15 cellular contexts compared by ENCODE assay signal in the genomic region with DNA sequence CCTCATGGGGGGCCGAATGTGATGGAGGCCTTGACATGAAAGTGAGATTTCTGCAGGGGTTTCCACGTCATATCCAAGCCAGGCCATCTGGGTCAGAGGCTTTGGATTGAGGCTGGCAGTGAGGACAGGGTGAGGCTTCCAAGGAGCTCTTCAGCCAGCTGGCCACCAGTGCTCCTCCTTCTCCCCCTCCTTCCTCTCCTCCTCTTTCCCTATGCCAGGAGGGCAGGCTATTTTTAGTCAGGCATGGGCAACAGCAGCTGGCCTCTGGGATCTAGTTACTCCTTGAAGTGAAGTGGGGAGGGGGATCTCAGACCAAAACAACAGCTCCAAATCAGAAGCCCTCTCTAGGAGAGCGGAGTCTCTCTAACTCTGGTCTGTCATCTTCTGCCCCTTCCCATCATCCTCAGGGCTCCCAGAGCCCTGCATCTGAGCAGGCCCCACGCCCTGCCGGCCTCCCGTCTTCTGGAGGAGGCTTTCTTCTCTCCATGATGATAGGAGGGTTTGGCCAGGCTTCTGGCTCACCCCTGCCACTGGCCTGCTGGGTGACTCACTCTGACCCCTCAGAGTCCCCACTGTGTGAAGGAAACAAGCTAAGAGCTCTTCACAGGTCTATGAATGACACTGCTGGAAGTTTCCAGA. TPM values are rescaled to one million over a fixed set of nuclear protein-coding genes. Genes with fewer than 3 reads are reported as not detected.
DNase-seq lines count a peak whose midpoint lies in the region; ATAC-seq, FAIRE-seq and TF ChIP-seq lines count a peak whose summit lies in the region.
"Had no signal": no experiment of that assay in that cellular context is flagged by ENCODE, and none has a peak within 500 bp of the region (broad histone marks: within the 10 kb centered on the region; RNA-seq: fewer than 3 reads in every experiment).

No MANE protein-coding gene starts in this region.

- POLR2A ChIA-PET in K562 (lab: Yijun Ruan, JAX) = interaction anchor here (0.6 to 0.7 kb wide), 6 partner anchors 48 to 941 kb away, joined by 3 read pairs; a partner anchor contains a TSS
- POLR2A ChIA-PET in CD8-positive, alpha-beta T cell (lab: Charles Lee) = no interaction called here

- no peaks in the 10 kb centered on the region for H3K36me3 ChIP-seq in MG63
- H3K36me3 ChIP-seq in K562 (ENCODE audit: control insufficient read depth, insufficient read depth, low read length) = no peaks in the 10 kb centered on the region
- H3K36me3 ChIP-seq in suprapubic skin = no peaks in the 10 kb centered on the region
- no peaks in the 10 kb centered on the region for H3K36me3 ChIP-seq in CD8-positive, alpha-beta T cell (ENCODE audit: insufficient read depth, low read length)

- peaks cover 17% of the 10 kb centered on the region for H3K4me1 Mint-ChIP-seq in CD8-positive, alpha-beta T cell (ENCODE audit: low read depth)

- H3K9me3 Mint-ChIP-seq in CD8-positive, alpha-beta T cell = no peaks in the 10 kb centered on the region
- H3K9me3 Mint-ChIP-seq: memory B cell had no signal

- no peaks in the 10 kb centered on the region for H3K9me1 ChIP-seq in K562 (ENCODE audit: control insufficient read depth, insufficient read depth, low read length)

- TF ChIP-seq EP300 in K562 (IDR thresholded peaks at IDR 0.05; ENCODE audit: low read length) (no peak), suprapubic skin (IDR thresholded peaks at IDR 0.05) (no peak)

- no peak for TF ChIP-seq RAD21 in K562 (CRISPR knock-in tag; conservative IDR thresholded peaks at IDR 0.05 in 1 of 2, IDR thresholded peaks at IDR 0.05 in 1 of 2)

- H3K27me3 ChIP-seq in MG63 (no peaks in the 10 kb centered on the region), K562 (ENCODE audit: control insufficient read depth in 2 of 2, insufficient read depth in 2 of 2, low read length in 2 of 2) (peaks cover 0 to 4% of the 10 kb centered on the region in 2 experiments; a peak in 1 of 5 replicates), layer of hippocampus (ENCODE audit: control insufficient read depth, insufficient read depth, low read length) (peaks cover 18% of the 10 kb centered on the region), suprapubic skin (peaks cover 12% of the 10 kb centered on the region)
- H3K27me3 ChIP-seq in CD8-positive, alpha-beta T cell (ENCODE audit: insufficient read depth, low read length) = peaks cover 6% of the 10 kb centered on the region

- H3K79me2 ChIP-seq in K562 (ENCODE audit: control insufficient read depth, insufficient read depth, low read length) = no peaks in the 10 kb centered on the region

- peak; percentile 6 for FAIRE-seq in K562 (lab: Jason Lieb, UNC)
- FAIRE-seq: endothelial cell of umbilical vein, G401.6, HTR-8/SVneo had no signal

- H3K4me3 ChIP-seq in MG63 = no peak overlapping the region
- H3K4me3 ChIP-seq in K562 = no peak overlapping the region
- no peak overlapping the region for H3K4me3 ChIP-seq in suprapubic skin
- H3K4me3 ChIP-seq in CD8-positive, alpha-beta T cell (ENCODE audit: low read depth, low read length) = no peak overlapping the region

- DNase-seq in MG63 (peak; percentile 85), K562 (ENCODE audit: extremely low read depth in 1 of 4, low spot score in 3 of 4) (peak; percentile 52 to 67 (median 58)), suprapubic skin (ENCODE audit: low spot score in 2 of 2) (no peak), KBM-7 (no peak)
- no peak for DNase-seq in CD8-positive, alpha-beta T cell
- DNase-seq: activated naive CD4-positive, alpha-beta T cell; NK-92 treated with Interleukin-12 subunit alpha and Interleukin-12 subunit beta, amount 100 ng/mL, for 24 hours; stimulated activated CD4-positive, alpha-beta T cell treated with anti-CD3 and anti-CD28 coated beads, Interleukin-4, amount 100 ng/mL, for 24 hours had no signal

- H3K4me1 ChIP-seq in K562 (replicated peaks in 1 of 2; ENCODE audit: control insufficient read depth in 2 of 2, insufficient read depth in 2 of 2, low read length in 2 of 2) (peaks cover 14 to 32% of the 10 kb centered on the region in 2 experiments; a peak in 4 of 5 replicates), suprapubic skin (peaks cover 36% of the 10 kb centered on the region)
- H3K4me1 ChIP-seq in CD8-positive, alpha-beta T cell (ENCODE audit: insufficient read depth, low read length) = peaks cover 9% of the 10 kb centered on the region

- peaks cover 24% of the 10 kb centered on the region for H3K27me3 Mint-ChIP-seq in CD8-positive, alpha-beta T cell (ENCODE audit: low read depth)

- no peaks in the 10 kb centered on the region for H3K36me3 Mint-ChIP-seq in CD8-positive, alpha-beta T cell
- H3K36me3 Mint-ChIP-seq: memory B cell had no signal

- no peak for TF ChIP-seq POLR2A in K562 (conservative IDR thresholded peaks at IDR 0.05)
- no peak for TF ChIP-seq POLR2A in suprapubic skin (IDR thresholded peaks at IDR 0.05)

- H3K27ac Mint-ChIP-seq in CD8-positive, alpha-beta T cell = no peak overlapping the region
- H3K27ac Mint-ChIP-seq: memory B cell had no signal

- in situ Hi-C loops in K562 (cut with MboI) = no loop called here
- in situ Hi-C loops in KBM-7 (cut with MboI; ENCODE audit: low pct_unique_long_range_greater_than_20kb, low sequenced_read_pairs) = loop anchor here (10.0 kb wide), 1 partner anchor 128 kb away; no protein-coding TSS in a partner anchor

- CTCF ChIA-PET in K562 (lab: Yijun Ruan, JAX; ENCODE audit: low intra/inter-chr PET ratio) = no interaction called here
- CTCF ChIA-PET in CD8-positive, alpha-beta T cell (lab: Charles Lee) = no interaction called here

- H3K9ac ChIP-seq in K562 (ENCODE audit: insufficient read depth in 1 of 2, low read depth in 2 of 2, low read length in 2 of 2) = peak overlapping the region in 1 of 2 experiments; percentile 10; a peak in 1 of 4 replicates

- ATAC-seq in K562 = peak; percentile 56
- ATAC-seq in HG03159 (IDR thresholded peaks at IDR 0.05; ENCODE audit: unreplicated experiment) = no peak
- ATAC-seq in GM21360 (IDR thresholded peaks at IDR 0.05; ENCODE audit: unreplicated experiment) = no peak
- no peak for ATAC-seq in CD8-positive, alpha-beta T cell

- 28% methylated on average over 5 of the region's 6 CpGs for WGBS in K562 (ENCODE audit: insufficient coverage, low coverage, missing lambda C conversion rate)
- WGBS in suprapubic skin = 57% methylated on average over 6 of the region's 6 CpGs

- no peaks in the 10 kb centered on the region for H4K20me1 ChIP-seq in K562 (replicated peaks; ENCODE audit: control insufficient read depth, insufficient read depth, low read length)

- no TSS peak for BruUV-seq in K562 (replicated peaks; lab: Mats Ljungman, UMichigan)

- intact Hi-C loops in K562 (cut with micrococcal nuclease) = no loop called here
- intact Hi-C loops in CD8-positive, alpha-beta T cell (cut with DNase I, micrococcal nuclease) = no loop called here

- H3K4me2 ChIP-seq in K562 (ENCODE audit: insufficient read depth, low read length) = no peak overlapping the region

- peak overlapping the region; percentile 53; the same call in 1 of the 2 replicates for H2AFZ ChIP-seq in K562 (ENCODE audit: low read depth, low read length)

- H3K27ac ChIP-seq in K562 (ENCODE audit: extremely low read depth, low read depth, low read length) = no peak overlapping the region
- peak overlapping the region; percentile 83 for H3K27ac ChIP-seq in layer of hippocampus (ENCODE audit: low read depth, low read length)
- H3K27ac ChIP-seq in suprapubic skin = peak overlapping the region; percentile 57
- H3K27ac ChIP-seq in CD8-positive, alpha-beta T cell (ENCODE audit: low read depth, low read length) = no peak overlapping the region

- H3K9me3 ChIP-seq in MG63 (no peaks in the 10 kb centered on the region), K562 (replicated peaks; ENCODE audit: control insufficient read depth, insufficient read depth, low read depth, low read length) (no peaks in the 10 kb centered on the region), suprapubic skin (no peaks in the 10 kb centered on the region)
- H3K9me3 ChIP-seq in CD8-positive, alpha-beta T cell (ENCODE audit: low read length) = no peaks in the 10 kb centered on the region

- H3K4me3 Mint-ChIP-seq in CD8-positive, alpha-beta T cell = no peak overlapping the region
- H3K4me3 Mint-ChIP-seq: memory B cell had no signal

- no peak for TF ChIP-seq CTCF in K562 (IDR thresholded peaks at IDR 0.05 in 2 of 3, conservative IDR thresholded peaks at IDR 0.05 in 1 of 3; ENCODE audit: insufficient read depth in 2 of 3, low read depth in 1 of 3, low read length in 3 of 3)
- TF ChIP-seq CTCF in suprapubic skin (IDR thresholded peaks at IDR 0.05) = no peak
- TF ChIP-seq CTCF in CD8-positive, alpha-beta T cell (IDR thresholded peaks at IDR 0.05) = no peak

RNA-seq across cellular contexts. Expression of a gene that starts 0.6 kb away (rescaled TPM):
- total RNA-seq in MG63 (2014; rRNA removed; shearing (Covaris generic); ENCODE audit: low replicate concordance) = not detected in 2 replicates
- total RNA-seq in K562 (2011; cell fraction: chromatin; rRNA removed; ENCODE audit: low replicate concordance) = not detected in 2 replicates
- total RNA-seq in K562 (2011; cell fraction: nucleolus; rRNA removed) = not detected in 2 replicates
- total RNA-seq in K562 (2011; cell fraction: nucleoplasm; rRNA removed) = not detected in 2 replicates
- not detected in 2 replicates for total RNA-seq in K562 (2014; rRNA removed)
- not detected in 2 replicates for total RNA-seq in K562 (2014; rRNA removed; fragmentation: Illumina TruSeq; extraction: Trizol)
- total RNA-seq in K562 (2015; rRNA removed; fragmentation: Illumina TruSeq; extraction: Trizol) = not detected in 2 replicates
- total RNA-seq in K562 (2021) = not detected in 2 replicates
- not detected in 2 replicates for polyA plus RNA-seq in K562 (2011; rRNA removed)
- not detected in 2 replicates for polyA plus RNA-seq in K562 (2011; cell fraction: cytosol; rRNA removed)
- polyA plus RNA-seq in K562 (2011; cell fraction: nucleus; rRNA removed) = 0.21 TPM in 1 of 2 replicates, not detected in the other
- polyA plus RNA-seq in K562 (2012) = 0.12 TPM in 1 of 2 replicates, not detected in the other
- not detected in 2 replicates for polyA plus RNA-seq in K562 (2014; fragmentation: Illumina TruSeq; extraction: Trizol)
- polyA plus RNA-seq in K562 (2014; fragmentation: Nextera tagmentation; extraction: Ambion mirVana) = not detected
- polyA plus RNA-seq in K562 (2014; rRNA removed) = not detected in 2 replicates
- polyA minus RNA-seq in K562 (2011; rRNA and poly(A)+ RNA removed) = not detected in 2 replicates
- polyA minus RNA-seq in K562 (2011; cell fraction: cytosol; rRNA and poly(A)+ RNA removed) = not detected in 2 replicates
- not detected in 2 replicates for polyA minus RNA-seq in K562 (2011; cell fraction: nucleus; rRNA and poly(A)+ RNA removed)
- total RNA-seq in suprapubic skin = 1 to 10 TPM in 1 of 4 donors, under 1 TPM in 1, not detected in 2; 0.91 to 1.6 TPM
- under 1 TPM; 0.67 to 0.79 TPM for total RNA-seq in CD8-positive, alpha-beta T cell
- total RNA-seq: endothelial cell of umbilical vein had no signal

RNA-seq across cellular contexts. Expression of a gene that starts 7.1 kb away (rescaled TPM):
- 55.6 and 74.9 TPM in 2 replicates for total RNA-seq in MG63 (2014; rRNA removed; shearing (Covaris generic); ENCODE audit: low replicate concordance)
- total RNA-seq in K562 (2011; cell fraction: chromatin; rRNA removed; ENCODE audit: low replicate concordance) = 1.0 and 1.1 TPM in 2 replicates
- 0.92 and 1.0 TPM in 2 replicates for total RNA-seq in K562 (2011; cell fraction: nucleolus; rRNA removed)
- 0.61 and 0.95 TPM in 2 replicates for total RNA-seq in K562 (2011; cell fraction: nucleoplasm; rRNA removed)
- total RNA-seq in K562 (2014; rRNA removed) (0.65 and 0.91 TPM in 2 replicates), K562 (2014; rRNA removed; fragmentation: Illumina TruSeq; extraction: Trizol) (0.18 and 0.19 TPM in 2 replicates), K562 (2015; rRNA removed; fragmentation: Illumina TruSeq; extraction: Trizol) (0.57 and 0.69 TPM in 2 replicates), K562 (2021) (0.65 and 1.2 TPM in 2 replicates), suprapubic skin (100 to 1,000 TPM; 106 to 161 (median 143) TPM)
- polyA plus RNA-seq in K562 (2011; rRNA removed) (0.18 TPM in 2 replicates), K562 (2014; fragmentation: Illumina TruSeq; extraction: Trizol) (0.22 and 0.26 TPM in 2 replicates), K562 (2014; fragmentation: Nextera tagmentation; extraction: Ambion mirVana) (under 1 TPM; 0.10 to 0.42 TPM), K562 (2014; rRNA removed) (0.58 and 1.2 TPM in 2 replicates)
- polyA plus RNA-seq in K562 (2011; cell fraction: cytosol; rRNA removed) = 0.49 and 1.7 TPM in 2 replicates
- 0.58 TPM in 2 replicates for polyA plus RNA-seq in K562 (2011; cell fraction: nucleus; rRNA removed)
- 0.83 and 2.7 TPM in 2 replicates for polyA plus RNA-seq in K562 (2012)
- polyA minus RNA-seq in K562 (2011; rRNA and poly(A)+ RNA removed) = 0.06 and 0.07 TPM in 2 replicates
- 0.91 TPM in 1 of 2 replicates, not detected in the other for polyA minus RNA-seq in K562 (2011; cell fraction: cytosol; rRNA and poly(A)+ RNA removed)
- polyA minus RNA-seq in K562 (2011; cell fraction: nucleus; rRNA and poly(A)+ RNA removed) = 0.56 and 0.67 TPM in 2 replicates
- total RNA-seq in CD8-positive, alpha-beta T cell = under 1 TPM; 0.46 to 0.50 TPM

RNA-seq across cellular contexts. Expression of a gene that starts 14.1 kb away (rescaled TPM):
- total RNA-seq in MG63 (2014; rRNA removed; shearing (Covaris generic); ENCODE audit: low replicate concordance) = 69.5 and 72.7 TPM in 2 replicates
- total RNA-seq in K562 (2011; cell fraction: chromatin; rRNA removed; ENCODE audit: low replicate concordance) = 3.7 and 4.6 TPM in 2 replicates
- 1.8 and 3.4 TPM in 2 replicates for total RNA-seq in K562 (2011; cell fraction: nucleolus; rRNA removed)
- 1.8 and 3.6 TPM in 2 replicates for total RNA-seq in K562 (2011; cell fraction: nucleoplasm; rRNA removed)
- total RNA-seq in K562 (2014; rRNA removed) (0.41 and 0.68 TPM in 2 replicates), K562 (2014; rRNA removed; fragmentation: Illumina TruSeq; extraction: Trizol) (0.48 and 0.69 TPM in 2 replicates), K562 (2015; rRNA removed; fragmentation: Illumina TruSeq; extraction: Trizol) (0.83 and 0.98 TPM in 2 replicates), K562 (2021) (1.5 and 1.7 TPM in 2 replicates), suprapubic skin (10 to 100 TPM in 3 of 4 donors, 1 to 10 TPM in 1; 9.0 to 25.4 (median 20.7) TPM)
- polyA plus RNA-seq in K562 (2011; rRNA removed) (1.4 and 1.7 TPM in 2 replicates), K562 (2014; fragmentation: Illumina TruSeq; extraction: Trizol) (0.51 and 1.1 TPM in 2 replicates), K562 (2014; fragmentation: Nextera tagmentation; extraction: Ambion mirVana) (under 1 TPM; 0.52 to 0.63 TPM), K562 (2014; rRNA removed) (1.5 and 1.6 TPM in 2 replicates)
- polyA plus RNA-seq in K562 (2011; cell fraction: cytosol; rRNA removed) = 0.78 and 1.4 TPM in 2 replicates
- polyA plus RNA-seq in K562 (2011; cell fraction: nucleus; rRNA removed) = 3.6 and 6.6 TPM in 2 replicates
- polyA plus RNA-seq in K562 (2012) = 0.68 and 0.78 TPM in 2 replicates
- not detected in 2 replicates for polyA minus RNA-seq in K562 (2011; rRNA and poly(A)+ RNA removed)
- 7.5 and 27.5 TPM in 2 replicates for polyA minus RNA-seq in K562 (2011; cell fraction: cytosol; rRNA and poly(A)+ RNA removed)
- polyA minus RNA-seq in K562 (2011; cell fraction: nucleus; rRNA and poly(A)+ RNA removed) = 1.9 and 5.8 TPM in 2 replicates
- under 1 TPM in 1 of 2 experiments, not detected in 1; 0.60 TPM for total RNA-seq in CD8-positive, alpha-beta T cell

RNA-seq across cellular contexts. Expression of a gene that starts 30.7 kb away (rescaled TPM):
- total RNA-seq in MG63 (2014; rRNA removed; shearing (Covaris generic); ENCODE audit: low replicate concordance) = 39.6 and 46.9 TPM in 2 replicates
- 26.4 and 48.0 TPM in 2 replicates for total RNA-seq in K562 (2011; cell fraction: chromatin; rRNA removed; ENCODE audit: low replicate concordance)
- 49.1 and 51.5 TPM in 2 replicates for total RNA-seq in K562 (2011; cell fraction: nucleolus; rRNA removed)
- total RNA-seq in K562 (2011; cell fraction: nucleoplasm; rRNA removed) = 48.7 and 49.7 TPM in 2 replicates
- total RNA-seq in K562 (2014; rRNA removed) = 36.7 and 49.8 TPM in 2 replicates
- total RNA-seq in K562 (2014; rRNA removed; fragmentation: Illumina TruSeq; extraction: Trizol) = 11.9 and 13.0 TPM in 2 replicates
- total RNA-seq in K562 (2015; rRNA removed; fragmentation: Illumina TruSeq; extraction: Trizol) = 18.3 and 20.3 TPM in 2 replicates
- 24.5 and 28.5 TPM in 2 replicates for total RNA-seq in K562 (2021)
- polyA plus RNA-seq in K562 (2011; rRNA removed) = 34.9 and 48.0 TPM in 2 replicates
- polyA plus RNA-seq in K562 (2011; cell fraction: cytosol; rRNA removed) = 75.9 and 83.3 TPM in 2 replicates
- polyA plus RNA-seq in K562 (2011; cell fraction: nucleus; rRNA removed) = 61.2 and 65.3 TPM in 2 replicates
- 25.1 and 57.1 TPM in 2 replicates for polyA plus RNA-seq in K562 (2012)
- 20.7 and 25.8 TPM in 2 replicates for polyA plus RNA-seq in K562 (2014; fragmentation: Illumina TruSeq; extraction: Trizol)
- polyA plus RNA-seq in K562 (2014; fragmentation: Nextera tagmentation; extraction: Ambion mirVana) = 10 to 100 TPM in 1 of 2 experiments, 1 to 10 TPM in 1; 8.2 to 14.9 TPM
- 46.7 and 49.5 TPM in 2 replicates for polyA plus RNA-seq in K562 (2014; rRNA removed)
- 16.0 and 16.3 TPM in 2 replicates for polyA minus RNA-seq in K562 (2011; rRNA and poly(A)+ RNA removed)
- 17.0 and 19.4 TPM in 2 replicates for polyA minus RNA-seq in K562 (2011; cell fraction: cytosol; rRNA and poly(A)+ RNA removed)
- 22.6 and 28.4 TPM in 2 replicates for polyA minus RNA-seq in K562 (2011; cell fraction: nucleus; rRNA and poly(A)+ RNA removed)
- total RNA-seq in suprapubic skin = 10 to 100 TPM; 34.4 to 62.0 (median 44.3) TPM
- total RNA-seq in CD8-positive, alpha-beta T cell = 10 to 100 TPM; 14.5 to 17.0 TPM

RNA-seq across cellular contexts. Expression of a gene that starts 30.9 kb away (rescaled TPM):
- total RNA-seq in MG63 (2014; rRNA removed; shearing (Covaris generic); ENCODE audit: low replicate concordance) = 8.4 and 14.2 TPM in 2 replicates
- 3.7 and 6.4 TPM in 2 replicates for total RNA-seq in K562 (2011; cell fraction: chromatin; rRNA removed; ENCODE audit: low replicate concordance)
- 4.2 and 5.5 TPM in 2 replicates for total RNA-seq in K562 (2011; cell fraction: nucleolus; rRNA removed)
- 3.1 and 3.6 TPM in 2 replicates for total RNA-seq in K562 (2011; cell fraction: nucleoplasm; rRNA removed)
- total RNA-seq in K562 (2014; rRNA removed) = 2.4 and 2.7 TPM in 2 replicates
- total RNA-seq in K562 (2014; rRNA removed; fragmentation: Illumina TruSeq; extraction: Trizol) = 2.6 and 2.8 TPM in 2 replicates
- 3.6 and 4.0 TPM in 2 replicates for total RNA-seq in K562 (2015; rRNA removed; fragmentation: Illumina TruSeq; extraction: Trizol)
- total RNA-seq in K562 (2021) = 2.5 and 2.9 TPM in 2 replicates
- 4.3 and 5.4 TPM in 2 replicates for polyA plus RNA-seq in K562 (2011; rRNA removed)
- polyA plus RNA-seq in K562 (2011; cell fraction: cytosol; rRNA removed) = 4.5 and 4.6 TPM in 2 replicates
- 3.4 and 3.6 TPM in 2 replicates for polyA plus RNA-seq in K562 (2011; cell fraction: nucleus; rRNA removed)
- 2.2 and 3.5 TPM in 2 replicates for polyA plus RNA-seq in K562 (2012)
- 2.6 and 3.0 TPM in 2 replicates for polyA plus RNA-seq in K562 (2014; fragmentation: Illumina TruSeq; extraction: Trizol)
- 1 to 10 TPM; 1.7 to 1.8 TPM for polyA plus RNA-seq in K562 (2014; fragmentation: Nextera tagmentation; extraction: Ambion mirVana)
- 1.8 and 3.7 TPM in 2 replicates for polyA plus RNA-seq in K562 (2014; rRNA removed)
- 7.4 and 7.9 TPM in 2 replicates for polyA minus RNA-seq in K562 (2011; rRNA and poly(A)+ RNA removed)
- 3.4 and 4.7 TPM in 2 replicates for polyA minus RNA-seq in K562 (2011; cell fraction: cytosol; rRNA and poly(A)+ RNA removed)
- polyA minus RNA-seq in K562 (2011; cell fraction: nucleus; rRNA and poly(A)+ RNA removed) = 0.81 and 3.1 TPM in 2 replicates
- 1 to 10 TPM; 2.1 to 4.6 (median 3.6) TPM for total RNA-seq in suprapubic skin
- total RNA-seq in CD8-positive, alpha-beta T cell = under 1 TPM; 0.30 to 0.58 TPM

Comparison
In these comparisons a context has a peak if more than half of its experiments do, and no peak if none do; other contexts are left out.
1. DNase-seq: peak in MG63 (single experiment) and K562 (4 of 4); none in suprapubic skin (0 of 2), CD8-positive, alpha-beta T cell (0 of 7) and KBM-7 (single experiment).
2. H3K27ac ChIP-seq: peak in layer of hippocampus (single experiment) and suprapubic skin (single experiment); none in K562 (single experiment) and CD8-positive, alpha-beta T cell (single experiment).
3. RNA of a gene that starts 7.1 kb away (total RNA-seq): 106 to 161 TPM in suprapubic skin and 55.6 to 74.9 TPM in MG63; 0.18 to 1.2 TPM in K562 and 0.46 to 0.50 TPM in CD8-positive, alpha-beta T cell; every median in the first group is over 10 times any median in the second.